Comparison of ENCODE assay signal across 13 cellular contexts in genomic region chr19:18426416-18426767, GRCh38. TPM values are rescaled to one million over a fixed set of nuclear protein-coding genes. Genes with fewer than 3 reads are reported as not detected.
A peak's percentile ranks its signal among the peaks of the same experiment; 100 is the strongest.
DNase-seq lines count a peak whose midpoint lies in the region; ATAC-seq and TF ChIP-seq lines count a peak whose summit lies in the region.
"Had no signal": no experiment of that assay in that cellular context is flagged by ENCODE, and none has a peak within 500 bp of the region (broad histone marks: within the 10 kb centered on the region; RNA-seq: fewer than 3 reads in every experiment).

No MANE protein-coding gene starts in this region.

- H3K27ac ChIP-seq in AG04450 (ENCODE audit: low read depth, low read length) (peak overlapping the region; percentile 70), Peyer's patch (peak overlapping the region in 3 of 4 donors; percentile 42 to 59 (median 45)), fibroblast of lung (ENCODE audit: insufficient read depth, low read length) (peak overlapping the region; percentile 33), gastrocnemius medialis (peak overlapping the region; percentile 52 to 79 (median 72))

- TF ChIP-seq CTCF in AG04450 (IDR thresholded peaks at IDR 0.05; ENCODE audit: low read depth, low read length) = no peak
- TF ChIP-seq CTCF in Peyer's patch (IDR thresholded peaks at IDR 0.05) = no peak
- no peak for TF ChIP-seq CTCF in fibroblast of lung (conservative IDR thresholded peaks at IDR 0.05 in 1 of 2, IDR thresholded peaks at IDR 0.05 in 1 of 2; ENCODE audit: low read depth in 1 of 2, low read length in 2 of 2)
- TF ChIP-seq CTCF in gastrocnemius medialis (IDR thresholded peaks at IDR 0.05 in 4 of 5, conservative IDR thresholded peaks at IDR 0.05 in 1 of 5) = peak in 1 of 5 experiments; percentile 8
- no peak for TF ChIP-seq CTCF in GM20000 (IDR thresholded peaks at IDR 0.05; ENCODE audit: extremely low read depth, missing control alignments)

- in situ Hi-C loops in gastrocnemius medialis (cut with MboI; ENCODE audit: low sequenced_read_pairs in 4 of 4) = no loop called here

- POLR2A ChIA-PET in AG04450 (lab: Yijun Ruan, JAX) = no interaction called here

- H2AFZ ChIP-seq in fibroblast of lung (ENCODE audit: low read length) = no peak overlapping the region

- TF ChIP-seq POLR2A in Peyer's patch (IDR thresholded peaks at IDR 0.05) = no peak
- TF ChIP-seq POLR2A in gastrocnemius medialis (IDR thresholded peaks at IDR 0.05) = no peak

- peak in 1 of 2 donors; percentile 3 for ATAC-seq in gastrocnemius medialis
- no peak for ATAC-seq in HG03521 (IDR thresholded peaks at IDR 0.05; ENCODE audit: unreplicated experiment)
- no peak for ATAC-seq in GM21423 (IDR thresholded peaks at IDR 0.05; ENCODE audit: unreplicated experiment)
- no peak for ATAC-seq in HG03342 (IDR thresholded peaks at IDR 0.05; ENCODE audit: unreplicated experiment)
- ATAC-seq: activated T-helper 17 cell treated with anti-CD3 and anti-CD28 coated beads, Interleukin-2, amount 50 U/mL, for 72 hours had no signal

- DNase-seq in AG04450 (ENCODE audit: low read depth, low spot score) = no peak
- DNase-seq in Peyer's patch = no peak
- no peak for DNase-seq in fibroblast of lung (ENCODE audit: low read depth in 2 of 2)
- DNase-seq in gastrocnemius medialis = no peak
- no peak for DNase-seq in GM20000 (ENCODE audit: low spot score)
- DNase-seq: KBM-7, NCI-H146, nephron progenitor cell had no signal

- H3K4me3 ChIP-seq in AG04450 (ENCODE audit: low read depth, low read length) = 0 out of 2 replicates have a peak overlapping the region, but pooled peaks have one; percentile 22
- H3K4me3 ChIP-seq in Peyer's patch = no peak overlapping the region
- no peak overlapping the region for H3K4me3 ChIP-seq in fibroblast of lung (replicated peaks in 1 of 4; ENCODE audit: control extremely low read depth in 1 of 4, insufficient read depth in 1 of 4, low read depth in 3 of 4, low read length in 4 of 4)
- H3K4me3 ChIP-seq in gastrocnemius medialis = no peak overlapping the region
- H3K4me3 ChIP-seq: upper lobe of left lung had no signal

- H3K9me3 ChIP-seq in AG04450 (ENCODE audit: control insufficient read depth, insufficient read depth, low read length) = no peaks in the 10 kb centered on the region
- H3K9me3 ChIP-seq in Peyer's patch = no peaks in the 10 kb centered on the region
- no peaks in the 10 kb centered on the region for H3K9me3 ChIP-seq in fibroblast of lung (ENCODE audit: control insufficient read depth, insufficient read depth, low read depth, low read length)
- H3K9me3 ChIP-seq in gastrocnemius medialis = no peaks in the 10 kb centered on the region
- H3K9me3 ChIP-seq: upper lobe of left lung had no signal

- intact Hi-C loops in gastrocnemius medialis (cut with DNase I; ENCODE audit: low total_unique reads) = no loop called here

- CTCF ChIA-PET in AG04450 (lab: Charles Lee) = no interaction called here

- no peak overlapping the region for H3K9ac ChIP-seq in fibroblast of lung (ENCODE audit: insufficient read depth, low read length)

- no peaks in the 10 kb centered on the region for H3K27me3 ChIP-seq in AG04450 (ENCODE audit: control insufficient read depth, insufficient read depth, low read length)
- H3K27me3 ChIP-seq in Peyer's patch = no peaks in the 10 kb centered on the region
- no peaks in the 10 kb centered on the region for H3K27me3 ChIP-seq in fibroblast of lung (ENCODE audit: control insufficient read depth, insufficient read depth, low read length)
- H3K27me3 ChIP-seq in gastrocnemius medialis = no peaks in the 10 kb centered on the region
- H3K27me3 ChIP-seq: upper lobe of left lung had no signal

- H3K79me2 ChIP-seq in fibroblast of lung (ENCODE audit: control insufficient read depth, insufficient read depth, low read length) = peaks cover 56% of the 10 kb centered on the region

- H3K36me3 ChIP-seq in Peyer's patch = no peaks in the 10 kb centered on the region
- H3K36me3 ChIP-seq in fibroblast of lung (ENCODE audit: control insufficient read depth, insufficient read depth, low read length) = peaks cover 8% of the 10 kb centered on the region
- H3K36me3 ChIP-seq in gastrocnemius medialis = no peaks in the 10 kb centered on the region

- peak overlapping the region; percentile 61 for H3K4me2 ChIP-seq in fibroblast of lung (ENCODE audit: extremely low read depth, insufficient read depth, low read length)

- peaks cover 0 to 73% (median 34%) of the 10 kb centered on the region in 4 donors for H3K4me1 ChIP-seq in Peyer's patch
- peaks cover 32% of the 10 kb centered on the region for H3K4me1 ChIP-seq in fibroblast of lung (ENCODE audit: control insufficient read depth, extremely low read depth, insufficient read depth, low read length)
- H3K4me1 ChIP-seq in gastrocnemius medialis = peaks cover 16 to 41% of the 10 kb centered on the region in 2 donors

- H4K20me1 ChIP-seq in fibroblast of lung (ENCODE audit: control insufficient read depth, extremely low read depth, insufficient read depth, low read length) = no peaks in the 10 kb centered on the region

RNA-seq across cellular contexts. Expression of gene SSBP4, which starts 7.2 kb away (rescaled TPM):
- 9.4 and 12.6 TPM in 2 replicates for polyA plus RNA-seq in AG04450 (2011; rRNA removed)
- polyA minus RNA-seq in AG04450 (2011; rRNA and poly(A)+ RNA removed) = 18.0 and 18.5 TPM in 2 replicates
- 10 to 100 TPM; 34.0 to 85.8 (median 39.9) TPM for total RNA-seq in Peyer's patch
- 58.6 and 76.5 TPM in 2 replicates for total RNA-seq in fibroblast of lung
- 12.8 and 16.5 TPM in 2 replicates for polyA plus RNA-seq in fibroblast of lung
- polyA plus RNA-seq in fibroblast of lung (2012) = 42.1 and 59.3 TPM in 2 replicates
- polyA minus RNA-seq in fibroblast of lung (ENCODE audit: low replicate concordance) = 11.0 and 12.0 TPM in 2 replicates
- total RNA-seq in gastrocnemius medialis = 10 to 100 TPM; 24.7 to 65.2 (median 44.1) TPM

RNA-seq across cellular contexts. Expression of gene ISYNA1, which starts 11.5 kb away (rescaled TPM):
- 13.3 and 19.2 TPM in 2 replicates for polyA plus RNA-seq in AG04450 (2011; rRNA removed)
- 13.2 and 18.3 TPM in 2 replicates for polyA minus RNA-seq in AG04450 (2011; rRNA and poly(A)+ RNA removed)
- 10 to 100 TPM in 3 of 4 donors, 1 to 10 TPM in 1; 5.3 to 26.4 (median 14.0) TPM for total RNA-seq in Peyer's patch
- 25.6 and 37.8 TPM in 2 replicates for total RNA-seq in fibroblast of lung
- polyA plus RNA-seq in fibroblast of lung = 8.3 and 10.3 TPM in 2 replicates
- 21.1 and 21.6 TPM in 2 replicates for polyA plus RNA-seq in fibroblast of lung (2012)
- polyA minus RNA-seq in fibroblast of lung (ENCODE audit: low replicate concordance) = 15.9 and 21.9 TPM in 2 replicates
- total RNA-seq in gastrocnemius medialis = 10 to 100 TPM in 1 of 4 donors, 1 to 10 TPM in 3; 5.1 to 29.1 (median 7.8) TPM

RNA-seq across cellular contexts. Expression of gene LRRC25, which starts 29.0 kb away (rescaled TPM):
- 0.12 and 0.32 TPM in 2 replicates for polyA plus RNA-seq in AG04450 (2011; rRNA removed)
- 0.17 and 0.60 TPM in 2 replicates for polyA minus RNA-seq in AG04450 (2011; rRNA and poly(A)+ RNA removed)
- 1 to 10 TPM; 2.5 to 4.2 (median 3.6) TPM for total RNA-seq in Peyer's patch
- total RNA-seq in fibroblast of lung = 1.2 and 4.6 TPM in 2 replicates
- polyA plus RNA-seq in fibroblast of lung = 0.10 and 0.25 TPM in 2 replicates
- 0.08 and 0.25 TPM in 2 replicates for polyA plus RNA-seq in fibroblast of lung (2012)
- polyA minus RNA-seq in fibroblast of lung (ENCODE audit: low replicate concordance) = not detected in 2 replicates
- 1 to 10 TPM in 3 of 4 donors, under 1 TPM in 1; 0.34 to 4.2 (median 2.3) TPM for total RNA-seq in gastrocnemius medialis
- total RNA-seq: activated T-helper 17 cell treated with anti-CD3 and anti-CD28 coated beads, Interleukin-2, amount 50 U/mL, for 72 hours had no signal

RNA-seq across cellular contexts. Expression of gene GDF15, which starts 40.4 kb away (rescaled TPM):
- polyA plus RNA-seq in AG04450 (2011; rRNA removed) (25.0 and 35.9 TPM in 2 replicates), fibroblast of lung (8.6 and 24.3 TPM in 2 replicates)
- 9.5 and 14.5 TPM in 2 replicates for polyA minus RNA-seq in AG04450 (2011; rRNA and poly(A)+ RNA removed)
- total RNA-seq in Peyer's patch (10 to 100 TPM in 1 of 4 donors, 1 to 10 TPM in 3; 6.8 to 11.6 (median 9.0) TPM), fibroblast of lung (140 and 210 TPM in 2 replicates), gastrocnemius medialis (1 to 10 TPM in 2 of 4 donors, not detected in 2; 1.4 to 2.7 TPM)
- polyA plus RNA-seq in fibroblast of lung (2012) = 17.4 and 56.4 TPM in 2 replicates
- polyA minus RNA-seq in fibroblast of lung (ENCODE audit: low replicate concordance) = 3.7 and 10.3 TPM in 2 replicates
